8 cellular contexts compared by ENCODE assay signal in the genomic region with DNA sequence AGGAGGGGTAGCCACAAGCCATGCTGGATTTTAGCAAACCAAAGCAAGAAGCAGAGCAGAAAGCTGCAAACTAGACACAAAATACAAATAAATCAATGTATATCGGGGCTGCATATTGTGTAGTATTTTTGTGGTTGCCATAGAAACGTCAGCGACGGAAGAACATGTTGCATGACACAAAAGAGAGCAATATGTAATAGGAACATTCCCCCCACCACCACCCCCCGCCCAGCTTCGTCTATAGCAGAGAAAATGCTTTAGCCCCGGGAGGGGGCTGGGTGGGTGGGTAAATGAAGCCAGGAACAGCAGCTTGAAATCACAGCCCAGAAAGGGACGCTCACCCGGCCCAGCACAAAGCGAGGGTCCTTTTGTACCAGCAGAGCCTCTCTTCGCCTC. TPM values are rescaled to one million over a fixed set of nuclear protein-coding genes. Genes with fewer than 3 reads are reported as not detected.
A peak's percentile ranks its signal among the peaks of the same experiment; 100 is the strongest.
DNase-seq lines count a peak whose midpoint lies in the region; ATAC-seq and TF ChIP-seq lines count a peak whose summit lies in the region.

No MANE protein-coding gene starts in this region.

- peaks cover 32% of the 10 kb centered on the region for H3K4me1 Mint-ChIP-seq in T-helper 2 cell treated with Interferon-gamma antibody and Interleukin-4, amounts not matched to agents 5 μg/mL and 100 μg/mL, for 36 hours (ENCODE audit: low read depth)

- ATAC-seq in HG03135 (IDR thresholded peaks at IDR 0.05; ENCODE audit: unreplicated experiment) (peak; percentile 29), HG02623 (IDR thresholded peaks at IDR 0.05; ENCODE audit: unreplicated experiment) (no peak)

- H3K4me3 Mint-ChIP-seq in T-helper 2 cell treated with Interferon-gamma antibody and Interleukin-4, amounts not matched to agents 5 μg/mL and 100 μg/mL, for 36 hours = peak overlapping the region; percentile 92

- H3K27ac Mint-ChIP-seq in T-helper 2 cell treated with Interferon-gamma antibody and Interleukin-4, amounts not matched to agents 5 μg/mL and 100 μg/mL, for 36 hours = peak overlapping the region; percentile 96

- DNase-seq in GM10266 (ENCODE audit: extremely low spot score) (peak; percentile 14), kidney tubule cell (ENCODE audit: low spot score) (peak; percentile 52), A172 (ENCODE audit: low spot score) (no peak)
- no peak for DNase-seq in T-helper 2 cell treated with Interferon-gamma antibody and Interleukin-4, amounts not matched to agents 5 μg/mL and 100 μg/mL, for 36 hours (ENCODE audit: low spot score)
- DNase-seq in central memory CD4-positive, alpha-beta T cell = peak; percentile 71
- peak; percentile 33 for DNase-seq in stimulated activated naive CD4-positive, alpha-beta T cell treated with Interleukin-2 at 50 U/mL for 16 hours (lab: John Stamatoyannopoulos, UW)

- no peak for TF ChIP-seq CTCF in GM10266 (IDR thresholded peaks at IDR 0.05; ENCODE audit: control insufficient read depth, insufficient read depth, low read depth, missing control alignments)

- no peaks in the 10 kb centered on the region for H3K9me3 Mint-ChIP-seq in T-helper 2 cell treated with Interferon-gamma antibody and Interleukin-4, amounts not matched to agents 5 μg/mL and 100 μg/mL, for 36 hours

- peaks cover 7% of the 10 kb centered on the region for H3K36me3 Mint-ChIP-seq in T-helper 2 cell treated with Interferon-gamma antibody and Interleukin-4, amounts not matched to agents 5 μg/mL and 100 μg/mL, for 36 hours (ENCODE audit: low read depth)

- peaks cover 13% of the 10 kb centered on the region for H3K27me3 Mint-ChIP-seq in T-helper 2 cell treated with Interferon-gamma antibody and Interleukin-4, amounts not matched to agents 5 μg/mL and 100 μg/mL, for 36 hours (ENCODE audit: low read depth)

RNA-seq across cellular contexts. Expression of gene AGPAT4, which starts 0.5 kb away (rescaled TPM):
- 4.2 and 4.4 TPM in 2 replicates for total RNA-seq in A172 (2014; rRNA removed; shearing (Covaris generic))

Comparison
In these comparisons a context has a peak if more than half of its experiments do, and no peak if none do; other contexts are left out.
1. DNase-seq: peak in GM10266 (single experiment), central memory CD4-positive, alpha-beta T cell (single experiment), kidney tubule cell (single experiment) and stimulated activated naive CD4-positive, alpha-beta T cell treated with Interleukin-2 at 50 U/mL for 16 hours (single experiment); none in T-helper 2 cell treated with Interferon-gamma antibody and Interleukin-4, amounts not matched to agents 5 μg/mL and 100 μg/mL, for 36 hours (single experiment) and A172 (single experiment).